In the genomic region with DNA sequence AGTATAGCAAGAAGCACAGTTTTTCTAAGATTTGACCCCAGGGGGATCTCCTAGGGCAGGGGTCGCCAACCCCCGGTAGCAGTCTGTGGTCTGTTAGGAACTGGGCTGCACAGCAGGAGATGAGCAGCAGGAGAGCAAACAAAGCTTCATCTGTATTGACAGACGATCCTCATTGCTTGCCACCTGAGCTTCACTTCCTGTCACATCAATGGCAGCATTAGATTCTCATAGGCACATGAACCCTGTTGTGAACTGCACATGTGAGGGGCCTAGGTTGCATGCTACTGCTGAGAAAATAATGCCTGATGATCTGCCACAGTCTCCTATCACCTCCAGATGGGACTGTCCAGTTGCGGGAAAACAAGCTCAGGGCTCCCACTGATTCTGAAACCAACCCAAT, we compare ENCODE assay signal across 1 cellular context.
A peak's percentile ranks its signal among the peaks of the same experiment; 100 is the strongest.
TF ChIP-seq lines count a peak whose summit lies in the region.

No MANE protein-coding gene starts in this region.

TF ChIP-seq in HepG2, 621 proteins besides CTCF, POLR2A, EP300 and RAD21 (continued from another document and continues in another):
- TF ChIP-seq IKZF4 (CRISPR knock-in tag; IDR thresholded peaks at IDR 0.05; ENCODE audit: borderline replicate concordance, low read depth, not compliant biosample characterization) = no peak
- TF ChIP-seq ZMAT3 (CRISPR knock-in tag; conservative IDR thresholded peaks at IDR 0.05) = peak; percentile 89; the same call in 1 of the 2 replicates
- TF ChIP-seq ZNF230 (CRISPR knock-in tag; IDR thresholded peaks at IDR 0.05) = peak; percentile 58; the same call in 1 of the 2 replicates
- TF ChIP-seq NR2F2 (IDR thresholded peaks at IDR 0.05; ENCODE audit: borderline replicate concordance, low read depth) = peak; percentile 29; the same call in 1 of the 2 replicates
- TF ChIP-seq, protein P1, sequence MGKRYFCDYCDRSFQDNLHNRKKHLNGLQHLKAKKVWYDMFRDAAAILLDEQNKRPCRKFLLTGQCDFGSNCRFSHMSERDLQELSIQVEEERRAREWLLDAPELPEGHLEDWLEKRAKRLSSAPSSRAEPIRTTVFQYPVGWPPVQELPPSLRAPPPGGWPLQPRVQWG (CRISPR knock-in tag; IDR thresholded peaks at IDR 0.05; ENCODE audit: borderline replicate concordance, low read depth) = no peak
- TF ChIP-seq ADNP (CRISPR knock-in tag; IDR thresholded peaks at IDR 0.05) = no peak
- no peak for TF ChIP-seq ZSCAN25 (CRISPR knock-in tag; IDR thresholded peaks at IDR 0.05)
- no peak for TF ChIP-seq ZEB1 (IDR thresholded peaks at IDR 0.05; ENCODE audit: insufficient replicate concordance, low read depth)
- TF ChIP-seq, protein P2, sequence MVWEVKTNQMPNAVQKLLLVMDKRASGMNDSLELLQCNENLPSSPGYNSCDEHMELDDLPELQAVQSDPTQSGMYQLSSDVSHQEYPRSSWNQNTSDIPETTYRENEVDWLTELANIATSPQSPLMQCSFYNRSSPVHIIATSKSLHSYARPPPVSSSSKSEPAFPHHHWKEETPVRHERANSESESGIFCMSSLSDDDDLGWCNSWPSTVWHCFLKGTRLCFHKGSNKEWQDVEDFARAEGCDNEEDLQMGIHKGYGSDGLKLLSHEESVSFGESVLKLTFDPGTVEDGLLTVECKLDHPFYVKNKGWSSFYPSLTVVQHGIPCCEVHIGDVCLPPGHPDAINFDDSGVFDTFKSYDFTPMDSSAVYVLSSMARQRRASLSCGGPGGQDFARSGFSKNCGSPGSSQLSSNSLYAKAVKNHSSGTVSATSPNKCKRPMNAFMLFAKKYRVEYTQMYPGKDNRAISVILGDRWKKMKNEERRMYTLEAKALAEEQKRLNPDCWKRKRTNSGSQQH (CRISPR knock-in tag; IDR thresholded peaks at IDR 0.05; ENCODE audit: low read depth) = peak; percentile 83; the same call in 1 of the 2 replicates
- TF ChIP-seq MXI1 (IDR thresholded peaks at IDR 0.05; ENCODE audit: borderline replicate concordance, low read depth, low read length) = no peak
- TF ChIP-seq ZNF33B (CRISPR knock-in tag; IDR thresholded peaks at IDR 0.05) = no peak
- no peak for TF ChIP-seq SOX6 (IDR thresholded peaks at IDR 0.05)
- TF ChIP-seq SOX6 (CRISPR knock-in tag; IDR thresholded peaks at IDR 0.05) = peak; percentile 75
- TF ChIP-seq, protein P3, sequence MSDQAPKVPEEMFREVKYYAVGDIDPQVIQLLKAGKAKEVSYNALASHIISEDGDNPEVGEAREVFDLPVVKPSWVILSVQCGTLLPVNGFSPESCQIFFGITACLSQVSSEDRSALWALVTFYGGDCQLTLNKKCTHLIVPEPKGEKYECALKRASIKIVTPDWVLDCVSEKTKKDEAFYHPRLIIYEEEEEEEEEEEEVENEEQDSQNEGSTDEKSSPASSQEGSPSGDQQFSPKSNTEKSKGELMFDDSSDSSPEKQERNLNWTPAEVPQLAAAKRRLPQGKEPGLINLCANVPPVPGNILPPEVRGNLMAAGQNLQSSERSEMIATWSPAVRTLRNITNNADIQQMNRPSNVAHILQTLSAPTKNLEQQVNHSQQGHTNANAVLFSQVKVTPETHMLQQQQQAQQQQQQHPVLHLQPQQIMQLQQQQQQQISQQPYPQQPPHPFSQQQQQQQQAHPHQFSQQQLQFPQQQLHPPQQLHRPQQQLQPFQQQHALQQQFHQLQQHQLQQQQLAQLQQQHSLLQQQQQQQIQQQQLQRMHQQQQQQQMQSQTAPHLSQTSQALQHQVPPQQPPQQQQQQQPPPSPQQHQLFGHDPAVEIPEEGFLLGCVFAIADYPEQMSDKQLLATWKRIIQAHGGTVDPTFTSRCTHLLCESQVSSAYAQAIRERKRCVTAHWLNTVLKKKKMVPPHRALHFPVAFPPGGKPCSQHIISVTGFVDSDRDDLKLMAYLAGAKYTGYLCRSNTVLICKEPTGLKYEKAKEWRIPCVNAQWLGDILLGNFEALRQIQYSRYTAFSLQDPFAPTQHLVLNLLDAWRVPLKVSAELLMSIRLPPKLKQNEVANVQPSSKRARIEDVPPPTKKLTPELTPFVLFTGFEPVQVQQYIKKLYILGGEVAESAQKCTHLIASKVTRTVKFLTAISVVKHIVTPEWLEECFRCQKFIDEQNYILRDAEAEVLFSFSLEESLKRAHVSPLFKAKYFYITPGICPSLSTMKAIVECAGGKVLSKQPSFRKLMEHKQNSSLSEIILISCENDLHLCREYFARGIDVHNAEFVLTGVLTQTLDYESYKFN (CRISPR knock-in tag; conservative IDR thresholded peaks at IDR 0.05) = peak; percentile 79
- no peak; the same call in 1 of the 2 replicates for TF ChIP-seq ZNF441 (CRISPR knock-in tag; IDR thresholded peaks at IDR 0.05; ENCODE audit: borderline replicate concordance)
- TF ChIP-seq ZBTB7B (CRISPR knock-in tag; IDR thresholded peaks at IDR 0.05) = peak; percentile 76
- no peak for TF ChIP-seq JUNB (CRISPR knock-in tag; IDR thresholded peaks at IDR 0.05; ENCODE audit: borderline replicate concordance)
- no peak for TF ChIP-seq NFKB2 (CRISPR knock-in tag; IDR thresholded peaks at IDR 0.05; ENCODE audit: borderline replicate concordance)
- TF ChIP-seq, protein P4, sequence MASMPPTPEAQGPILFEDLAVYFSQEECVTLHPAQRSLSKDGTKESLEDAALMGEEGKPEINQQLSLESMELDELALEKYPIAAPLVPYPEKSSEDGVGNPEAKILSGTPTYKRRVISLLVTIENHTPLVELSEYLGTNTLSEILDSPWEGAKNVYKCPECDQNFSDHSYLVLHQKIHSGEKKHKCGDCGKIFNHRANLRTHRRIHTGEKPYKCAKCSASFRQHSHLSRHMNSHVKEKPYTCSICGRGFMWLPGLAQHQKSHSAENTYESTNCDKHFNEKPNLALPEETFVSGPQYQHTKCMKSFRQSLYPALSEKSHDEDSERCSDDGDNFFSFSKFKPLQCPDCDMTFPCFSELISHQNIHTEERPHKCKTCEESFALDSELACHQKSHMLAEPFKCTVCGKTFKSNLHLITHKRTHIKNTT (CRISPR knock-in tag; IDR thresholded peaks at IDR 0.05) = no peak
- peak; percentile 77 for TF ChIP-seq HDAC1 (CRISPR knock-in tag; IDR thresholded peaks at IDR 0.05)
- TF ChIP-seq FOXP1 (IDR thresholded peaks at IDR 0.05) = no peak
- peak; percentile 51; the same call in 1 of the 2 replicates for TF ChIP-seq FOXP1 (CRISPR knock-in tag; IDR thresholded peaks at IDR 0.05)
- TF ChIP-seq ZNF550 (CRISPR knock-in tag; IDR thresholded peaks at IDR 0.05; ENCODE audit: borderline replicate concordance) = no peak
- TF ChIP-seq NPAS2 (CRISPR knock-in tag; IDR thresholded peaks at IDR 0.05; ENCODE audit: borderline replicate concordance) = no peak
- no peak for TF ChIP-seq AHR (CRISPR knock-in tag; IDR thresholded peaks at IDR 0.05)
- no peak for TF ChIP-seq ZNF30 (CRISPR knock-in tag; IDR thresholded peaks at IDR 0.05)
- TF ChIP-seq, protein P5, sequence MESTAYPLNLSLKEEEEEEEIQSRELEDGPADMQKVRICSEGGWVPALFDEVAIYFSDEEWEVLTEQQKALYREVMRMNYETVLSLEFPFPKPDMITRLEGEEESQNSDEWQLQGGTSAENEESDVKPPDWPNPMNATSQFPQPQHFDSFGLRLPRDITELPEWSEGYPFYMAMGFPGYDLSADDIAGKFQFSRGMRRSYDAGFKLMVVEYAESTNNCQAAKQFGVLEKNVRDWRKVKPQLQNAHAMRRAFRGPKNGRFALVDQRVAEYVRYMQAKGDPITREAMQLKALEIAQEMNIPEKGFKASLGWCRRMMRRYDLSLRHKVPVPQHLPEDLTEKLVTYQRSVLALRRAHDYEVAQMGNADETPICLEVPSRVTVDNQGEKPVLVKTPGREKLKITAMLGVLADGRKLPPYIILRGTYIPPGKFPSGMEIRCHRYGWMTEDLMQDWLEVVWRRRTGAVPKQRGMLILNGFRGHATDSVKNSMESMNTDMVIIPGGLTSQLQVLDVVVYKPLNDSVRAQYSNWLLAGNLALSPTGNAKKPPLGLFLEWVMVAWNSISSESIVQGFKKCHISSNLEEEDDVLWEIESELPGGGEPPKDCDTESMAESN (CRISPR knock-in tag; conservative IDR thresholded peaks at IDR 0.05) = 0 out of 2 replicates have a peak, but pooled peaks have one; percentile 35
- no peak for TF ChIP-seq KLF9 (CRISPR knock-in tag; IDR thresholded peaks at IDR 0.05; ENCODE audit: low read depth)
- TF ChIP-seq, protein P6, sequence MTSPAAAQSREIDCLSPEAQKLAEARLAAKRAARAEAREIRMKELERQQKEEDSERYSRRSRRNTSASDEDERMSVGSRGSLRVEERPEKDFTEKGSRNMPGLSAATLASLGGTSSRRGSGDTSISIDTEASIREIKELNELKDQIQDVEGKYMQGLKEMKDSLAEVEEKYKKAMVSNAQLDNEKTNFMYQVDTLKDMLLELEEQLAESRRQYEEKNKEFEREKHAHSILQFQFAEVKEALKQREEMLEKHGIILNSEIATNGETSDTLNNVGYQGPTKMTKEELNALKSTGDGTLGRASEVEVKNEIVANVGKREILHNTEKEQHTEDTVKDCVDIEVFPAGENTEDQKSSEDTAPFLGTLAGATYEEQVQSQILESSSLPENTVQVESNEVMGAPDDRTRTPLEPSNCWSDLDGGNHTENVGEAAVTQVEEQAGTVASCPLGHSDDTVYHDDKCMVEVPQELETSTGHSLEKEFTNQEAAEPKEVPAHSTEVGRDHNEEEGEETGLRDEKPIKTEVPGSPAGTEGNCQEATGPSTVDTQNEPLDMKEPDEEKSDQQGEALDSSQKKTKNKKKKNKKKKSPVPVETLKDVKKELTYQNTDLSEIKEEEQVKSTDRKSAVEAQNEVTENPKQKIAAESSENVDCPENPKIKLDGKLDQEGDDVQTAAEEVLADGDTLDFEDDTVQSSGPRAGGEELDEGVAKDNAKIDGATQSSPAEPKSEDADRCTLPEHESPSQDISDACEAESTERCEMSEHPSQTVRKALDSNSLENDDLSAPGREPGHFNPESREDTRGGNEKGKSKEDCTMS (CRISPR knock-in tag; conservative IDR thresholded peaks at IDR 0.05) = no peak
- no peak for TF ChIP-seq ZNF33A (CRISPR knock-in tag; IDR thresholded peaks at IDR 0.05; ENCODE audit: borderline replicate concordance)
- TF ChIP-seq ZNF556 (CRISPR knock-in tag; IDR thresholded peaks at IDR 0.05; ENCODE audit: borderline replicate concordance) = no peak; the same call in 1 of the 2 replicates
- peak; percentile 63; the same call in 1 of the 2 replicates for TF ChIP-seq ZNF251 (CRISPR knock-in tag; IDR thresholded peaks at IDR 0.05)
- TF ChIP-seq ZNF17 (CRISPR knock-in tag; IDR thresholded peaks at IDR 0.05) = no peak
- no peak for TF ChIP-seq THYN1 (CRISPR knock-in tag; IDR thresholded peaks at IDR 0.05; ENCODE audit: borderline replicate concordance, low read depth)
- TF ChIP-seq GTF3A (CRISPR knock-in tag; conservative IDR thresholded peaks at IDR 0.05) = 0 out of 2 replicates have a peak, but pooled peaks have one; percentile 35
- no peak for TF ChIP-seq FLYWCH1 (CRISPR knock-in tag; IDR thresholded peaks at IDR 0.05)
- no peak for TF ChIP-seq MBNL3 (CRISPR knock-in tag; conservative IDR thresholded peaks at IDR 0.05)
- TF ChIP-seq MYC (CRISPR knock-in tag; IDR thresholded peaks at IDR 0.05; ENCODE audit: borderline replicate concordance) = peak; percentile 44; the same call in 1 of the 2 replicates
- peak; percentile 92 for TF ChIP-seq ZNF331 (CRISPR knock-in tag; IDR thresholded peaks at IDR 0.05)
- peak; percentile 56; the same call in 1 of the 2 replicates for TF ChIP-seq FOXP4 (CRISPR knock-in tag; IDR thresholded peaks at IDR 0.05)
- 0 out of 2 replicates have a peak, but pooled peaks have one; percentile 14 for TF ChIP-seq KDM1A (CRISPR knock-in tag; IDR thresholded peaks at IDR 0.05)
- no peak for TF ChIP-seq ZNF891 (CRISPR knock-in tag; IDR thresholded peaks at IDR 0.05)
- peak; percentile 74 for TF ChIP-seq SAP130 (CRISPR knock-in tag; IDR thresholded peaks at IDR 0.05; ENCODE audit: low read depth)
- TF ChIP-seq, protein P7, sequence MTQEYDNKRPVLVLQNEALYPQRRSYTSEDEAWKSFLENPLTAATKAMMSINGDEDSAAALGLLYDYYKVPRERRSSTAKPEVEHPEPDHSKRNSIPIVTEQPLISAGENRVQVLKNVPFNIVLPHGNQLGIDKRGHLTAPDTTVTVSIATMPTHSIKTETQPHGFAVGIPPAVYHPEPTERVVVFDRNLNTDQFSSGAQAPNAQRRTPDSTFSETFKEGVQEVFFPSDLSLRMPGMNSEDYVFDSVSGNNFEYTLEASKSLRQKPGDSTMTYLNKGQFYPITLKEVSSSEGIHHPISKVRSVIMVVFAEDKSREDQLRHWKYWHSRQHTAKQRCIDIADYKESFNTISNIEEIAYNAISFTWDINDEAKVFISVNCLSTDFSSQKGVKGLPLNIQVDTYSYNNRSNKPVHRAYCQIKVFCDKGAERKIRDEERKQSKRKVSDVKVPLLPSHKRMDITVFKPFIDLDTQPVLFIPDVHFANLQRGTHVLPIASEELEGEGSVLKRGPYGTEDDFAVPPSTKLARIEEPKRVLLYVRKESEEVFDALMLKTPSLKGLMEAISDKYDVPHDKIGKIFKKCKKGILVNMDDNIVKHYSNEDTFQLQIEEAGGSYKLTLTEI (CRISPR knock-in tag; conservative IDR thresholded peaks at IDR 0.05) = no peak
- TF ChIP-seq SMAD9 (CRISPR knock-in tag; IDR thresholded peaks at IDR 0.05) = no peak
- no peak for TF ChIP-seq FUBP1 (CRISPR knock-in tag; IDR thresholded peaks at IDR 0.05; ENCODE audit: borderline replicate concordance)
- no peak for TF ChIP-seq EED (CRISPR knock-in tag; IDR thresholded peaks at IDR 0.05)
- no peak for TF ChIP-seq MAFK (conservative IDR thresholded peaks at IDR 0.05 in 1 of 2, IDR thresholded peaks at IDR 0.05 in 1 of 2; ENCODE audit: low read length in 2 of 2)
- TF ChIP-seq ZNF124 (CRISPR knock-in tag; IDR thresholded peaks at IDR 0.05) = 0 out of 2 replicates have a peak, but pooled peaks have one; percentile 51
